15 cellular contexts compared by ENCODE assay signal in genomic region chr17:58343131-58343530, GRCh38. TPM values are rescaled to one million over a fixed set of nuclear protein-coding genes. Genes with fewer than 3 reads are reported as not detected.
DNase-seq lines count a peak whose midpoint lies in the region; ATAC-seq and TF ChIP-seq lines count a peak whose summit lies in the region.
"Had no signal": no experiment of that assay in that cellular context is flagged by ENCODE, and none has a peak within 500 bp of the region (broad histone marks: within the 10 kb centered on the region; RNA-seq: fewer than 3 reads in every experiment).

No MANE protein-coding gene starts in this region.

- peak overlapping the region; percentile 100 for H3K4me3 Mint-ChIP-seq in activated CD4-positive, alpha-beta T cell treated with anti-CD3 and anti-CD28 coated beads for 36 hours
- peak overlapping the region; percentile 99 for H3K4me3 Mint-ChIP-seq in activated naive CD8-positive, alpha-beta T cell treated with anti-CD3 and anti-CD28 coated beads, Interleukin-2, amount 50 U/mL, for 24 hours
- H3K4me3 Mint-ChIP-seq in stimulated activated naive B cell treated with anti-CD40 and anti-IgM and Interleukin-4, amounts not matched to agents 10 μg/mL and 1 μg/mL and 100 μg/mL, for 72 hours = peak overlapping the region; percentile 82 to 88
- H3K4me3 Mint-ChIP-seq: neural progenitor cell had no signal

- peaks cover 60% of the 10 kb centered on the region for H3K4me1 ChIP-seq in Loucy (ENCODE audit: insufficient read depth, low read length, poor library complexity, severe bottlenecking)

- DNase-seq in activated CD4-positive, alpha-beta T cell treated with anti-CD3 and anti-CD28 coated beads for 36 hours = no peak
- no peak for DNase-seq in activated CD4-positive, alpha-beta T cell treated with anti-CD3 and anti-CD28 coated beads, Interleukin-2, amount 50 U/mL, for 1 hour
- DNase-seq in activated naive CD8-positive, alpha-beta T cell treated with anti-CD3 and anti-CD28 coated beads, Interleukin-2, amount 50 U/mL, for 24 hours = no peak
- DNase-seq in stimulated activated naive B cell treated with anti-CD40 and anti-IgM and Interleukin-4, amounts not matched to agents 10 μg/mL and 1 μg/mL and 100 μg/mL, for 72 hours = no peak
- DNase-seq in NCI-H526 treated with DMSO at 0.1 percent for 48 hours (lab: John Stamatoyannopoulos, UW) (no peak), HT-29 (ENCODE audit: low spot score) (no peak), DMS 273 (lab: John Stamatoyannopoulos, UW; ENCODE audit: unreplicated experiment) (no peak)
- DNase-seq: adrenal gland, Calu3 had no signal

- POLR2A ChIA-PET in activated CD4-positive, alpha-beta T cell treated with anti-CD3 and anti-CD28 coated beads for 36 hours (lab: Charles Lee) = interaction anchor here (2.3 to 8.7 kb wide), 3 partner anchors 10 to 16 kb away, joined by 25 to 172 read pairs (median 26); partner anchors contain the start of genes SUPT4H1 and TSPOAP1

- no peak for TF ChIP-seq CTCF in Loucy (conservative IDR thresholded peaks at IDR 0.05; ENCODE audit: low read length)

- H3K27me3 ChIP-seq in Loucy (ENCODE audit: insufficient read depth, low read length, poor library complexity, severe bottlenecking) = no peaks in the 10 kb centered on the region
- H3K27me3 ChIP-seq: adrenal gland, esophagus muscularis mucosa, neural progenitor cell, suprapubic skin had no signal

- peak overlapping the region; percentile 94 for H3K4me2 ChIP-seq in Loucy (ENCODE audit: low read depth, low read length, poor library complexity, severe bottlenecking)
- H3K4me2 ChIP-seq: neural progenitor cell had no signal

- H3K4me3 ChIP-seq in Loucy (ENCODE audit: low read length, poor library complexity, severe bottlenecking) = peak overlapping the region; percentile 99
- H3K4me3 ChIP-seq: adrenal gland, esophagus muscularis mucosa, neural progenitor cell, suprapubic skin had no signal

- no peaks in the 10 kb centered on the region for H3K9me2 ChIP-seq in Loucy (replicated peaks; ENCODE audit: low read depth, low read length)

- H3K4me1 Mint-ChIP-seq in activated CD4-positive, alpha-beta T cell treated with anti-CD3 and anti-CD28 coated beads for 36 hours = peaks cover 63% of the 10 kb centered on the region
- peaks cover 77% of the 10 kb centered on the region for H3K4me1 Mint-ChIP-seq in activated naive CD8-positive, alpha-beta T cell treated with anti-CD3 and anti-CD28 coated beads, Interleukin-2, amount 50 U/mL, for 24 hours
- peaks cover 54 to 91% of the 10 kb centered on the region in 2 donors for H3K4me1 Mint-ChIP-seq in stimulated activated naive B cell treated with anti-CD40 and anti-IgM and Interleukin-4, amounts not matched to agents 10 μg/mL and 1 μg/mL and 100 μg/mL, for 72 hours

- peaks cover 29% of the 10 kb centered on the region; the same call in 1 of the 2 replicates for H3K36me3 ChIP-seq in Loucy (ENCODE audit: insufficient read depth, low read length)
- H3K36me3 ChIP-seq: neural progenitor cell had no signal

- peak overlapping the region; percentile 99 for H3K9ac ChIP-seq in Loucy (ENCODE audit: low read depth, low read length, poor library complexity, severe bottlenecking)
- H3K9ac ChIP-seq: neural progenitor cell had no signal

- ATAC-seq in activated CD4-positive, alpha-beta T cell treated with anti-CD3 and anti-CD28 coated beads for 36 hours = no peak
- no peak for ATAC-seq in activated naive CD8-positive, alpha-beta T cell treated with anti-CD3 and anti-CD28 coated beads, Interleukin-2, amount 50 U/mL, for 24 hours
- ATAC-seq in stimulated activated naive B cell treated with anti-CD40 and anti-IgM and Interleukin-4, amounts not matched to agents 10 μg/mL and 1 μg/mL and 100 μg/mL, for 72 hours (replicated peaks) = no peak
- ATAC-seq: left lobe of liver had no signal

- intact Hi-C loops in activated CD4-positive, alpha-beta T cell treated with anti-CD3 and anti-CD28 coated beads for 36 hours (cut with DNase I, micrococcal nuclease) = loop anchor here in 1 of 2 experiments (10.0 kb wide), 2 partner anchors 992 to 1272 kb away; partner anchors contain the start of genes CLTC and YPEL2

- H3F3A ChIP-seq in Loucy (ENCODE audit: low read depth) = peaks cover 17% of the 10 kb centered on the region

- no peaks in the 10 kb centered on the region for H3K27me3 Mint-ChIP-seq in activated CD4-positive, alpha-beta T cell treated with anti-CD3 and anti-CD28 coated beads for 36 hours
- H3K27me3 Mint-ChIP-seq in activated naive CD8-positive, alpha-beta T cell treated with anti-CD3 and anti-CD28 coated beads, Interleukin-2, amount 50 U/mL, for 24 hours = peaks cover 2% of the 10 kb centered on the region
- no peaks in the 10 kb centered on the region for H3K27me3 Mint-ChIP-seq in stimulated activated naive B cell treated with anti-CD40 and anti-IgM and Interleukin-4, amounts not matched to agents 10 μg/mL and 1 μg/mL and 100 μg/mL, for 72 hours

- CTCF ChIA-PET in activated CD4-positive, alpha-beta T cell treated with anti-CD3 and anti-CD28 coated beads for 36 hours (lab: Charles Lee) = interaction anchor here (0.8 to 3.6 kb wide), 9 partner anchors 8 to 336 kb away, joined by 3 to 60 read pairs (median 12); partner anchors contain the start of genes RNF43 and SUPT4H1

- H3K9me3 Mint-ChIP-seq in activated CD4-positive, alpha-beta T cell treated with anti-CD3 and anti-CD28 coated beads for 36 hours (ENCODE audit: low read depth) = no peaks in the 10 kb centered on the region
- no peaks in the 10 kb centered on the region for H3K9me3 Mint-ChIP-seq in activated naive CD8-positive, alpha-beta T cell treated with anti-CD3 and anti-CD28 coated beads, Interleukin-2, amount 50 U/mL, for 24 hours
- H3K9me3 Mint-ChIP-seq in stimulated activated naive B cell treated with anti-CD40 and anti-IgM and Interleukin-4, amounts not matched to agents 10 μg/mL and 1 μg/mL and 100 μg/mL, for 72 hours = peaks cover 0 to 2% of the 10 kb centered on the region in 2 donors
- H3K9me3 Mint-ChIP-seq: neural progenitor cell had no signal

- H4K20me1 ChIP-seq in Loucy (ENCODE audit: insufficient read depth, low read length, poor library complexity, severe bottlenecking) = peaks cover 27% of the 10 kb centered on the region

- peaks cover 86% of the 10 kb centered on the region for H3K36me3 Mint-ChIP-seq in activated CD4-positive, alpha-beta T cell treated with anti-CD3 and anti-CD28 coated beads for 36 hours (ENCODE audit: low read depth)
- peaks cover 89% of the 10 kb centered on the region for H3K36me3 Mint-ChIP-seq in activated naive CD8-positive, alpha-beta T cell treated with anti-CD3 and anti-CD28 coated beads, Interleukin-2, amount 50 U/mL, for 24 hours (ENCODE audit: low read depth)
- H3K36me3 Mint-ChIP-seq in stimulated activated naive B cell treated with anti-CD40 and anti-IgM and Interleukin-4, amounts not matched to agents 10 μg/mL and 1 μg/mL and 100 μg/mL, for 72 hours = peaks cover 76 to 82% of the 10 kb centered on the region in 2 donors

- H3K79me2 ChIP-seq in Loucy (ENCODE audit: insufficient read depth, low read length) = peaks cover 91% of the 10 kb centered on the region

- no peaks in the 10 kb centered on the region for H3K9me3 ChIP-seq in Loucy (ENCODE audit: insufficient read depth, low read depth, low read length)
- H3K9me3 ChIP-seq: adrenal gland, esophagus muscularis mucosa, suprapubic skin had no signal

- H3K27ac Mint-ChIP-seq in activated CD4-positive, alpha-beta T cell treated with anti-CD3 and anti-CD28 coated beads for 36 hours = peak overlapping the region; percentile 99
- peak overlapping the region; percentile 98 for H3K27ac Mint-ChIP-seq in activated naive CD8-positive, alpha-beta T cell treated with anti-CD3 and anti-CD28 coated beads, Interleukin-2, amount 50 U/mL, for 24 hours
- H3K27ac Mint-ChIP-seq in stimulated activated naive B cell treated with anti-CD40 and anti-IgM and Interleukin-4, amounts not matched to agents 10 μg/mL and 1 μg/mL and 100 μg/mL, for 72 hours = peak overlapping the region; percentile 100
- H3K27ac Mint-ChIP-seq: neural progenitor cell had no signal

- H2AFZ ChIP-seq in Loucy (ENCODE audit: low read length) = no peak overlapping the region
- H2AFZ ChIP-seq: neural progenitor cell had no signal

RNA-seq across cellular contexts. Expression of gene SUPT4H1, which starts 8.9 kb away (rescaled TPM):
- 100 to 1,000 TPM; 106 to 129 TPM for total RNA-seq in activated CD4-positive, alpha-beta T cell treated with anti-CD3 and anti-CD28 coated beads for 36 hours
- 53.0 and 60.0 TPM in 2 replicates for total RNA-seq in HT-29 (2014; rRNA removed; shearing (Covaris generic))

RNA-seq across cellular contexts. Expression of gene TSPOAP1, which starts 14.5 kb away (rescaled TPM):
- 10 to 100 TPM; 11.8 to 12.4 TPM for total RNA-seq in activated CD4-positive, alpha-beta T cell treated with anti-CD3 and anti-CD28 coated beads for 36 hours
- 0.86 and 2.4 TPM in 2 replicates for total RNA-seq in HT-29 (2014; rRNA removed; shearing (Covaris generic))
- total RNA-seq: A172, Calu3 had no signal
